Comparison of ENCODE assay signal across 8 cellular contexts in genomic region chr10:48305905-48306264, GRCh38. TPM values are rescaled to one million over a fixed set of nuclear protein-coding genes. Genes with fewer than 3 reads are reported as not detected.
DNase-seq lines count a peak whose midpoint lies in the region; ATAC-seq and TF ChIP-seq lines count a peak whose summit lies in the region.

No MANE protein-coding gene starts in this region.

- POLR2A ChIA-PET in HEK293 (lab: Yijun Ruan, JAX) = interaction anchor here (1.1 kb wide), 1 partner anchor 8 kb away, joined by 3 read pairs; no protein-coding TSS in a partner anchor
- POLR2A ChIA-PET in activated CD8-positive, alpha-beta T cell treated with anti-CD3 and anti-CD28 coated beads for 36 hours (lab: Charles Lee) = interaction anchor here (0.9 kb wide), 1 partner anchor 19 kb away, joined by 3 read pairs; no protein-coding TSS in a partner anchor

- no peak for ATAC-seq in activated CD8-positive, alpha-beta T cell treated with anti-CD3 and anti-CD28 coated beads for 36 hours
- no peak for ATAC-seq in stimulated activated effector memory CD8-positive, alpha-beta T cell treated with anti-CD3 and anti-CD28 coated beads, Interleukin-12 subunit alpha, Interleukin-12 subunit beta, amount 100 ng/mL, for 72 hours

- no peaks in the 10 kb centered on the region for H3K9me3 Mint-ChIP-seq in activated CD8-positive, alpha-beta T cell treated with anti-CD3 and anti-CD28 coated beads for 36 hours
- no peaks in the 10 kb centered on the region for H3K9me3 Mint-ChIP-seq in stimulated activated effector memory CD8-positive, alpha-beta T cell treated with anti-CD3 and anti-CD28 coated beads, Interleukin-12 subunit alpha, Interleukin-12 subunit beta, amount 100 ng/mL, for 72 hours

- H3K4me1 Mint-ChIP-seq in activated CD8-positive, alpha-beta T cell treated with anti-CD3 and anti-CD28 coated beads for 36 hours (ENCODE audit: low read depth) = peaks cover 39% of the 10 kb centered on the region
- peaks cover 20% of the 10 kb centered on the region for H3K4me1 Mint-ChIP-seq in stimulated activated effector memory CD8-positive, alpha-beta T cell treated with anti-CD3 and anti-CD28 coated beads, Interleukin-12 subunit alpha, Interleukin-12 subunit beta, amount 100 ng/mL, for 72 hours

- peak overlapping the region; percentile 27 for H3K4me3 ChIP-seq in HEK293 (ENCODE audit: low read depth, low read length)
- H3K4me3 ChIP-seq in iPS-18a (ENCODE audit: low read length) = peak overlapping the region; percentile 31

- no peak for TF ChIP-seq CTCF in HEK293 (tag by site-specific recombination; IDR thresholded peaks at IDR 0.05)
- TF ChIP-seq CTCF in activated CD8-positive, alpha-beta T cell treated with anti-CD3 and anti-CD28 coated beads for 36 hours (IDR thresholded peaks at IDR 0.05) = no peak

- H3K27ac Mint-ChIP-seq in activated CD8-positive, alpha-beta T cell treated with anti-CD3 and anti-CD28 coated beads for 36 hours = peak overlapping the region; percentile 60
- H3K27ac Mint-ChIP-seq in stimulated activated effector memory CD8-positive, alpha-beta T cell treated with anti-CD3 and anti-CD28 coated beads, Interleukin-12 subunit alpha, Interleukin-12 subunit beta, amount 100 ng/mL, for 72 hours = peak overlapping the region; percentile 41

- H3K9me3 ChIP-seq in HEK293 (ENCODE audit: control insufficient read depth, insufficient read depth, low read depth, low read length) (no peaks in the 10 kb centered on the region), iPS-18a (ENCODE audit: control insufficient read depth, low read depth, low read length) (no peaks in the 10 kb centered on the region)

- no peaks in the 10 kb centered on the region for H3K27me3 Mint-ChIP-seq in activated CD8-positive, alpha-beta T cell treated with anti-CD3 and anti-CD28 coated beads for 36 hours

- no peak overlapping the region; the same call in 1 of the 2 replicates for H3K27ac ChIP-seq in HEK293 (ENCODE audit: extremely low read depth, low read depth, low read length)
- H3K27ac ChIP-seq in iPS-18a (ENCODE audit: low read length) = no peak overlapping the region

- CTCF ChIA-PET in HEK293 (lab: Yijun Ruan, JAX) = no interaction called here
- CTCF ChIA-PET in activated CD8-positive, alpha-beta T cell treated with anti-CD3 and anti-CD28 coated beads for 36 hours (lab: Charles Lee) = no interaction called here

- H3K36me3 ChIP-seq in HEK293 (ENCODE audit: control insufficient read depth in 2 of 2, insufficient read depth in 1 of 2, low read length in 2 of 2) = no peaks in the 10 kb centered on the region
- no peaks in the 10 kb centered on the region for H3K36me3 ChIP-seq in iPS-18a (ENCODE audit: control insufficient read depth, low read depth, low read length)

- H3K36me3 Mint-ChIP-seq in activated CD8-positive, alpha-beta T cell treated with anti-CD3 and anti-CD28 coated beads for 36 hours (ENCODE audit: low read depth) = peaks cover 2% of the 10 kb centered on the region
- peaks cover 7% of the 10 kb centered on the region for H3K36me3 Mint-ChIP-seq in stimulated activated effector memory CD8-positive, alpha-beta T cell treated with anti-CD3 and anti-CD28 coated beads, Interleukin-12 subunit alpha, Interleukin-12 subunit beta, amount 100 ng/mL, for 72 hours

- DNase-seq in activated CD8-positive, alpha-beta T cell treated with anti-CD3 and anti-CD28 coated beads for 36 hours = no peak
- no peak for DNase-seq in stimulated activated effector memory CD8-positive, alpha-beta T cell treated with anti-CD3 and anti-CD28 coated beads, Interleukin-12 subunit alpha, Interleukin-12 subunit beta, amount 100 ng/mL, for 72 hours (ENCODE audit: low spot score in 2 of 2)
- no peak for DNase-seq in nucleus accumbens (lab: John Stamatoyannopoulos, UW)
- no peak for DNase-seq in NCI-H1930 (lab: John Stamatoyannopoulos, UW)
- DNase-seq in activated CD8-positive, alpha-beta memory T cell treated with anti-CD3 and anti-CD28 coated beads for 24 hours = no peak
- no peak for DNase-seq in RPMI8226

- H3K27me3 ChIP-seq in iPS-18a (ENCODE audit: control insufficient read depth, insufficient read depth, low read length) = peaks cover 13% of the 10 kb centered on the region

- peak overlapping the region; percentile 55 for H3K4me3 Mint-ChIP-seq in activated CD8-positive, alpha-beta T cell treated with anti-CD3 and anti-CD28 coated beads for 36 hours
- H3K4me3 Mint-ChIP-seq in stimulated activated effector memory CD8-positive, alpha-beta T cell treated with anti-CD3 and anti-CD28 coated beads, Interleukin-12 subunit alpha, Interleukin-12 subunit beta, amount 100 ng/mL, for 72 hours = peak overlapping the region; percentile 78

- H3K4me1 ChIP-seq in HEK293 (ENCODE audit: control insufficient read depth, insufficient read depth, low read length) = peaks cover 9% of the 10 kb centered on the region; the same call in 1 of the 2 replicates
- H3K4me1 ChIP-seq in iPS-18a (ENCODE audit: control insufficient read depth, low read depth, low read length) = peaks cover 9% of the 10 kb centered on the region

- intact Hi-C loops in activated CD8-positive, alpha-beta T cell treated with anti-CD3 and anti-CD28 coated beads for 36 hours (cut with micrococcal nuclease) = no loop called here

- H3K9ac ChIP-seq in iPS-18a (ENCODE audit: low read length) = no peak overlapping the region

TF ChIP-seq in HEK293, 187 proteins besides CTCF, POLR2A, EP300 and RAD21:
- TF ChIP-seq ZXDB (tag by site-specific recombination; IDR thresholded peaks at IDR 0.05) = no peak
- TF ChIP-seq ZNF571 (tag by site-specific recombination; IDR thresholded peaks at IDR 0.05) = no peak
- TF ChIP-seq ZSCAN16 (tag by site-specific recombination; IDR thresholded peaks at IDR 0.05) = no peak
- TF ChIP-seq PRDM2 (tag by site-specific recombination; IDR thresholded peaks at IDR 0.05; ENCODE audit: borderline replicate concordance) = no peak
- TF ChIP-seq ZNF175 (tag by site-specific recombination; IDR thresholded peaks at IDR 0.05) = no peak
- TF ChIP-seq ZNF629 (tag by site-specific recombination; IDR thresholded peaks at IDR 0.05) = no peak
- no peak for TF ChIP-seq ZNF488 (tag by site-specific recombination; IDR thresholded peaks at IDR 0.05)
- TF ChIP-seq ZNF792 (tag by site-specific recombination; IDR thresholded peaks at IDR 0.05) = no peak
- TF ChIP-seq ZNF596 (tag by site-specific recombination; IDR thresholded peaks at IDR 0.05) = no peak
- no peak for TF ChIP-seq ZNF768 (tag by site-specific recombination; IDR thresholded peaks at IDR 0.05)
- TF ChIP-seq ZIC2 (tag by site-specific recombination; IDR thresholded peaks at IDR 0.05) = no peak

RNA-seq across cellular contexts. Expression of gene MAPK8, which starts 0.6 kb away (rescaled TPM):
- 10 to 100 TPM; 40.5 to 41.1 TPM for total RNA-seq in activated CD8-positive, alpha-beta T cell treated with anti-CD3 and anti-CD28 coated beads for 36 hours

RNA-seq across cellular contexts. Expression of gene FRMPD2, which starts 31.4 kb away (rescaled TPM):
- total RNA-seq in activated CD8-positive, alpha-beta T cell treated with anti-CD3 and anti-CD28 coated beads for 36 hours = not detected
